8 cellular contexts compared by ENCODE assay signal in the genomic region with DNA sequence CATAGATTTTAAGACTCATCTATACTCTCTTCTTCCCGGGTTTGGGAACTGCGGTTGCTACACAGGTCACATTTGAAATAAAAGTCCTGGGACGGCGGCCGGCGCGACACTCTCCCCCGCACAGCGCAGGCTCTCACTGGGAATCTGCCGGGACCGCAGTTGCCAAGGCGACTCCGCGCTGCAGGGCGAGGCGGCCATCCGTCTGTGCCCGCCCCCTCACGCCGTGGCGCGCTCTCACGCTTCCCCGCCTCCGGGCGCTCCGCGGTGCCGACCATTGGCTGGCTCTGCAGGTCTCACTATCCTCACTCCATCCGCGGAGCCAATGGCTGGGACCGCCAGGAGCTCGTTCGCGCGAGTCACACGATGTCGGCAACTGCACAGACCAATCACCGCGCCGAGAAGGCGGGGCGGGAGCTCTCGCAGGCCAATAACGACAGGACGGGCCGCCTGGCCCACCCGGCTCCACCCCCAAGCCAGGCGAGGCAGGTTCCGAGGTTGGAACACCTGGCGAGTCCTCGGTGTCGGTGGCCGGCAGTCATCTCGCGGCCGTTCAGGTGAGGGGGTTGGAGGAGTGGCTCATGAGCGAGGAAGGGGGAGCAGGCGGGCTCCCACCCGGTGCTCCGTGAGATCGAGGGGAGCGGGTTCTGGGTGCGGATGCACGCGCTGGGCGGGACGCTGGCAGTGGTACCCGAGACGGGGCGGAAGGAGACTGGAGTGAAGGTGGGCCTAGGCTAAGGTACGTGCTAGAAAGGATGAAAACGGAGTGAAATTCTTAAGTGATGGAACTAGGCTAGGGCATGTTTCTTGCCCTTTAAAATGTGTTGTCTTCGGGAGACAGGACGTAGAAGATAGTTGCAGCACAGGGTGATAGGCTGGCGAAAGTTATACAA. TPM values are rescaled to one million over a fixed set of nuclear protein-coding genes. Genes with fewer than 3 reads are reported as not detected.
DNase-seq lines count a peak whose midpoint lies in the region; ATAC-seq and TF ChIP-seq lines count a peak whose summit lies in the region.

MSMO1 (plus strand) TSS at position 459 of the 890 bp plus-strand sequence. CDS start 5,702 bp downstream, outside the sequence.

- DNase-seq in GM13976 (ENCODE audit: low spot score) (peak; percentile 95), NCI-H1436 treated with DMSO at 0.1 percent for 48 hours (lab: John Stamatoyannopoulos, UW) (peak; percentile 95), T follicular helper cell (ENCODE audit: low read depth) (peak; percentile 98), adrenal gland (peak; percentile 99 to 100 (median 99)), cardiac septum (ENCODE audit: low spot score) (peak; percentile 100), trophoblast cell (peak; percentile 100), transverse colon (peak; percentile 99)

- no peaks in the 10 kb centered on the region for H3K36me3 ChIP-seq in adrenal gland (replicated peaks in 1 of 2)
- H3K36me3 ChIP-seq in trophoblast cell (ENCODE audit: control insufficient read depth in 1 of 2, insufficient read depth in 2 of 2, low read length in 2 of 2) = peaks cover 5 to 8% of the 10 kb centered on the region in 2 experiments
- no peaks in the 10 kb centered on the region for H3K36me3 ChIP-seq in transverse colon

- H3K4ac ChIP-seq in trophoblast cell (ENCODE audit: low read depth, low read length) = peak within 1 kb of the TSS; percentile 97

- peak within 1 kb of the TSS; percentile 99 for H4K91ac ChIP-seq in trophoblast cell (ENCODE audit: low read depth, low read length)

- TF ChIP-seq EP300 in transverse colon (IDR thresholded peaks at IDR 0.05; ENCODE audit: low read depth) = no peak

- H3K14ac ChIP-seq in trophoblast cell (ENCODE audit: low read length) = peak within 1 kb of the TSS; percentile 99

- TF ChIP-seq POLR2A in adrenal gland (IDR thresholded peaks at IDR 0.05) = peak; percentile 43 to 97
- peak; percentile 78 for TF ChIP-seq POLR2A in transverse colon (IDR thresholded peaks at IDR 0.05)

- H3K4me1 ChIP-seq in adrenal gland (replicated peaks in 1 of 2) = peaks cover 17 to 40% of the 10 kb centered on the region in 2 donors
- H3K4me1 ChIP-seq in trophoblast cell (ENCODE audit: control insufficient read depth in 1 of 2, insufficient read depth in 2 of 2, low read length in 2 of 2) = peaks cover 15 to 17% of the 10 kb centered on the region in 2 experiments
- H3K4me1 ChIP-seq in transverse colon = peaks cover 10 to 47% (median 21%) of the 10 kb centered on the region in 4 donors

- H3K4me3 ChIP-seq in adrenal gland = peak within 1 kb of the TSS; percentile 74 to 94 (median 80)
- peak within 1 kb of the TSS; percentile 88 for H3K4me3 ChIP-seq in trophoblast cell (ENCODE audit: low read depth, low read length)
- peak within 1 kb of the TSS; percentile 78 to 90 (median 86) for H3K4me3 ChIP-seq in transverse colon

- H3K27me3 ChIP-seq in adrenal gland (no peaks in the 10 kb centered on the region), trophoblast cell (ENCODE audit: insufficient read depth, low read length) (no peaks in the 10 kb centered on the region), transverse colon (no peaks in the 10 kb centered on the region)

- peak within 1 kb of the TSS; percentile 89 for H4K8ac ChIP-seq in trophoblast cell (ENCODE audit: low read depth, low read length)

- H3K18ac ChIP-seq in trophoblast cell (ENCODE audit: low read length) = peak within 1 kb of the TSS; percentile 98

- intact Hi-C loops in adrenal gland (cut with DNase I) = loop anchor here (10.0 kb wide), 1 partner anchor 123 kb away; the partner anchor contains the start of gene KLHL2 (in 2 of the 2)
- intact Hi-C loops in cardiac septum (cut with DNase I) = loop anchor here (1.0 to 5.0 kb wide), 3 partner anchors 119 to 215 kb away; partner anchors contain the start of gene TMEM192
- intact Hi-C loops in transverse colon (cut with DNase I; ENCODE audit: low total_unique reads) = no loop called here

- H4K12ac ChIP-seq in trophoblast cell (ENCODE audit: low read depth, low read length) = peak within 1 kb of the TSS; percentile 68

- peak; percentile 97 for ATAC-seq in HG02852 (IDR thresholded peaks at IDR 0.05; ENCODE audit: unreplicated experiment)

- in situ Hi-C loops in GM13976 (cut with MboI; ENCODE audit: low sequenced_read_pairs, unreplicated experiment) (no loop called here), transverse colon (cut with MboI; ENCODE audit: low pct_ligation_motif_present in 1 of 4, low pct_unique_long_range_greater_than_20kb in 1 of 4, low sequenced_read_pairs in 3 of 4) (loop anchor here in 2 of 4 donors (10.0 to 25.0 kb wide), 3 partner anchors 115 to 190 kb away; partner anchors contain the start of gene KLHL2 (in 2 of the 2))

- no peak within 1 kb of the TSS for H3K23ac ChIP-seq in trophoblast cell (ENCODE audit: low read length)

- H3K4me2 ChIP-seq in trophoblast cell (ENCODE audit: low read length) = peak within 1 kb of the TSS; percentile 74

- peak within 1 kb of the TSS; percentile 91 for H3K9ac ChIP-seq in trophoblast cell (ENCODE audit: low read length)

- WGBS in adrenal gland, 4 donors = 0 to 2% (median 0%) methylated on average over 29 to 76 of the region's 76 CpGs
- WGBS in trophoblast cell (ENCODE audit: extremely low coverage, insufficient coverage, insufficient read length) = no CpG with 5 or more reads among the region's 76 CpGs
- 0 to 1% methylated on average over 4 to 67 of the region's 76 CpGs for WGBS in transverse colon (ENCODE audit: low coverage in 1 of 2), 2 donors

- H2AK5ac ChIP-seq in trophoblast cell (ENCODE audit: low read length) = peak within 1 kb of the TSS; percentile 61

- H3K79me1 ChIP-seq in trophoblast cell (ENCODE audit: low read length) = peaks cover 14% of the 10 kb centered on the region

- peak within 1 kb of the TSS; percentile 78 to 90 (median 86) for H3K27ac ChIP-seq in adrenal gland
- peak within 1 kb of the TSS; percentile 95 for H3K27ac ChIP-seq in trophoblast cell (ENCODE audit: low read depth, low read length)
- peak within 1 kb of the TSS; percentile 85 to 92 (median 89) for H3K27ac ChIP-seq in transverse colon

- peaks cover 23% of the 10 kb centered on the region for H3K79me2 ChIP-seq in trophoblast cell (ENCODE audit: control insufficient read depth, insufficient read depth, low read length, poor library complexity)

- H2BK120ac ChIP-seq in trophoblast cell (ENCODE audit: insufficient read depth, low read length, poor library complexity) = peak within 1 kb of the TSS; percentile 98

- TF ChIP-seq CTCF in GM13976 (IDR thresholded peaks at IDR 0.05; ENCODE audit: borderline replicate concordance, control extremely low read depth, extremely low read depth, insufficient read depth, missing control alignments) (no peak), adrenal gland (IDR thresholded peaks at IDR 0.05) (no peak), transverse colon (IDR thresholded peaks at IDR 0.05) (no peak)

- H2AFZ ChIP-seq in trophoblast cell (ENCODE audit: insufficient read depth, low read length, poor library complexity) = peak within 1 kb of the TSS; percentile 81

- H3K9me3 ChIP-seq in adrenal gland (replicated peaks in 1 of 3) (no peaks in the 10 kb centered on the region), trophoblast cell (ENCODE audit: insufficient read depth, low read depth, low read length) (peaks cover 4% of the 10 kb centered on the region), transverse colon (no peaks in the 10 kb centered on the region)

- H2BK5ac ChIP-seq in trophoblast cell (ENCODE audit: low read depth, low read length, poor library complexity) = peak within 1 kb of the TSS; percentile 98

- H2BK12ac ChIP-seq in trophoblast cell (ENCODE audit: low read length) = peak within 1 kb of the TSS; percentile 55

RNA-seq across cellular contexts. Expression of gene MSMO1, which starts in this region (rescaled TPM):
- total RNA-seq in adrenal gland = 100 to 1,000 TPM in 2 of 8 donors, 10 to 100 TPM in 6; 41.9 to 663 (median 56.6) TPM
- 1,000 to 10,000 TPM in 1 of 3 donors, 10 to 100 TPM in 1, 1 to 10 TPM in 1; 9.3 to 1,372 (median 42.9) TPM for polyA plus RNA-seq in adrenal gland
- total RNA-seq in cardiac septum = 19.8 TPM
- 219 and 220 TPM in 2 replicates for polyA plus RNA-seq in trophoblast cell (2013)
- total RNA-seq in transverse colon = 10 to 100 TPM; 30.3 to 58.0 (median 36.5) TPM

Comparison
In these comparisons a context has a peak if more than half of its experiments do, and no peak if none do; other contexts are left out.
1. Peak in every context shown above with its lines: DNase-seq, ATAC-seq, H3K4me3 ChIP-seq and H3K27ac ChIP-seq.